9 cellular contexts compared by ENCODE assay signal in genomic region chr6:150395388-150396009, GRCh38. TPM values are rescaled to one million over a fixed set of nuclear protein-coding genes. Genes with fewer than 3 reads are reported as not detected.
A peak's percentile ranks its signal among the peaks of the same experiment; 100 is the strongest.
DNase-seq lines count a peak whose midpoint lies in the region; TF ChIP-seq lines count a peak whose summit lies in the region.
"Had no signal": no experiment of that assay in that cellular context is flagged by ENCODE, and none has a peak within 500 bp of the region (broad histone marks: within the 10 kb centered on the region; RNA-seq: fewer than 3 reads in every experiment).

No MANE protein-coding gene starts in this region.

- no peaks in the 10 kb centered on the region for H3K9me3 ChIP-seq in Karpas-422 (ENCODE audit: low read length)

- in situ Hi-C loops in brain microvascular endothelial cell (cut with HindIII; ENCODE audit: low pct_ligation_motif_present, low sequenced_read_pairs), result no loop called here

- DNase-seq in AG04449 (ENCODE audit: low read depth, low spot score) (no peak), GM10248 (ENCODE audit: extremely low spot score) (peak; percentile 64), Karpas-422 (peak; percentile 91), RKO (ENCODE audit: low spot score) (peak; percentile 68), brain microvascular endothelial cell (peak; percentile 65), iris pigment epithelial cell (ENCODE audit: low read depth) (peak; percentile 55), COR-L47 (lab: John Stamatoyannopoulos, UW) (no peak)
- DNase-seq in stimulated activated CD8-positive, alpha-beta memory T cell treated with anti-CD3 and anti-CD28 coated beads, Interleukin-15, amount 100 ng/mL, for 48 hours (ENCODE audit: low read depth in 2 of 2), result peak; percentile 5 to 28

- H3K4me2 ChIP-seq in Karpas-422 (ENCODE audit: low read depth, low read length, poor library complexity, severe bottlenecking), result peak overlapping the region; percentile 21

- H3K4me3 ChIP-seq in AG04449 (ENCODE audit: low read depth, low read length) (no peak overlapping the region), Karpas-422 (ENCODE audit: low read length) (no peak overlapping the region), brain microvascular endothelial cell (ENCODE audit: low read depth, low read length) (no peak overlapping the region)

- TF ChIP-seq CTCF in AG04449 (IDR thresholded peaks at IDR 0.05; ENCODE audit: insufficient read depth, low read length, missing control alignments), result peak; percentile 62
- peak; percentile 67 for TF ChIP-seq CTCF in GM10248 (IDR thresholded peaks at IDR 0.05; ENCODE audit: control extremely low read depth, extremely low read depth, low read depth, missing control alignments)
- TF ChIP-seq CTCF in brain microvascular endothelial cell (IDR thresholded peaks at IDR 0.05; ENCODE audit: low read depth, low read length, missing control alignments), result peak; percentile 81

- no peak overlapping the region for H3K27ac ChIP-seq in Karpas-422 (ENCODE audit: low read length)
- no peak overlapping the region for H3K27ac ChIP-seq in brain microvascular endothelial cell

- H3K9me2 ChIP-seq in Karpas-422 (replicated peaks; ENCODE audit: insufficient read depth, low read length), result no peaks in the 10 kb centered on the region

- peaks cover 6% of the 10 kb centered on the region; the same call in 1 of the 2 replicates for H3K4me1 ChIP-seq in Karpas-422 (ENCODE audit: low read length)

- H4K20me1 ChIP-seq in Karpas-422 (ENCODE audit: insufficient read depth, low read depth, low read length), result no peaks in the 10 kb centered on the region

- H2AFZ ChIP-seq in Karpas-422 (ENCODE audit: low read length), result no peak overlapping the region

- CTCF ChIA-PET in AG04449 (lab: Yijun Ruan, JAX) (interaction anchor here (0.6 to 7.0 kb wide), 50 partner anchors 8 to 461 kb away, joined by 3 to 170 read pairs (median 5); partner anchors contain the start of gene ULBP3), GM10248 (lab: Yijun Ruan, JAX) (interaction anchor here (0.7 to 5.5 kb wide), 45 partner anchors 9 to 928 kb away, joined by 3 to 65 read pairs (median 4); no protein-coding TSS in a partner anchor)

- no peaks in the 10 kb centered on the region for H3K79me2 ChIP-seq in Karpas-422 (ENCODE audit: low read length)

- H3K9ac ChIP-seq in Karpas-422 (ENCODE audit: low read length), result no peak overlapping the region

- POLR2A ChIA-PET in AG04449 (lab: Yijun Ruan, JAX), result no interaction called here
- POLR2A ChIA-PET in GM10248 (lab: Yijun Ruan, JAX), result no interaction called here

- no peaks in the 10 kb centered on the region for H3K36me3 ChIP-seq in Karpas-422 (ENCODE audit: insufficient read depth, low read length)
- no peaks in the 10 kb centered on the region for H3K36me3 ChIP-seq in brain microvascular endothelial cell (replicated peaks)

- H3K27me3 ChIP-seq in Karpas-422 (ENCODE audit: low read length) (no peaks in the 10 kb centered on the region), brain microvascular endothelial cell (replicated peaks) (no peaks in the 10 kb centered on the region)

RNA-seq across cellular contexts. Expression of gene IYD, which starts 26.7 kb away (rescaled TPM):
- not detected in 2 replicates for total RNA-seq in Karpas-422 (2014; rRNA removed; shearing (Covaris generic); ENCODE audit: low replicate concordance)
- total RNA-seq: mononuclear cell had no signal

Comparison
In these comparisons a context has a peak if more than half of its experiments do, and no peak if none do; other contexts are left out.
1. DNase-seq: peak in GM10248 (single experiment), Karpas-422 (single experiment), RKO (single experiment), brain microvascular endothelial cell (single experiment), iris pigment epithelial cell (single experiment) and stimulated activated CD8-positive, alpha-beta memory T cell treated with anti-CD3 and anti-CD28 coated beads, Interleukin-15, amount 100 ng/mL, for 48 hours (2 of 2); none in AG04449 (single experiment) and COR-L47 (single experiment).
2. Peak in every context shown above with its lines, with median percentiles within 50 percentile points of each other: CTCF ChIP-seq.